In the genomic region with DNA sequence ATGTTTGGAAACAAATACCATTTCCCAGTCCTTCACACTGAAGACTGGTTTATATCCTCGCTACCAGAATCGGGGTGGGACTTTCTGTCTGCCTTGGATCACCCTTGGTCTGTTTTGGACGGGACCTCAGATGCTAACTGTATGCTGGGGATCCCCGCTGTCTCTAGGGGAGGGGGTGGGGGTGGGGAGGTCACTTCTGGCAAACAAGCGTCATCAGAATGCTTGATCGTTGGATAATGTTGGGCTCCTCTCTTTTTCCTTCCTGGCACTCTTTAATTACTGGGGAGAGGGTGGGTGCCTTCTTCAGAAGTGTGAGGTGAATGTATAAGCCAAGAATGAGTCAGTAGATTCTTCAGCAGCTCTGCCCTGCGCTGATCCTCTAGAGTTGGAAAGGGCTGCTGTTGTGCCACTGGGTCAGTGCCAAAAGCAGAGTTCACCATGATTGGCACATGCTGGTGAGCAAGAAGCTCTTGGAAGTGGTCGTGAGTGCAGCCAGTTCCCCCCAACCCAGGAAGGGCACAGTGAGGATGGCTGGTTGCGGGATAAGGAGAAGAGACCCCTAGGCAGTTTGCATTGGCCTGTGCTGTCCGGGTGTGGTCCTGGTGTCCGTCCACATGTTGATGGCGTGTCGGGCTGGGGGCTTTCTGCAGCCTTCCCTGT, we compare ENCODE assay signal across 8 cellular contexts. TPM values are rescaled to one million over a fixed set of nuclear protein-coding genes. Genes with fewer than 3 reads are reported as not detected.
DNase-seq lines count a peak whose midpoint lies in the region; ATAC-seq and TF ChIP-seq lines count a peak whose summit lies in the region.

No MANE protein-coding gene starts in this region.

- peak overlapping the region; percentile 61 for H3K27ac ChIP-seq in VCaP
- H3K27ac ChIP-seq in foreskin keratinocyte: no peak overlapping the region
- H3K27ac ChIP-seq in gastrocnemius medialis: peak overlapping the region; percentile 56 to 73 (median 68)

- intact Hi-C loops in gastrocnemius medialis (cut with DNase I; ENCODE audit: low total_unique reads): no loop called here

- DNase-seq in GM06990 (ENCODE audit: extremely low read depth, insufficient read length): no peak
- peak in 1 of 2 donors; percentile 39 for DNase-seq in foreskin keratinocyte
- no peak for DNase-seq in gastrocnemius medialis
- no peak for DNase-seq in DMS114 treated with DMSO at 0.1 percent for 48 hours (lab: John Stamatoyannopoulos, UW; ENCODE audit: unreplicated experiment)
- no peak for DNase-seq in Ammon's horn (ENCODE audit: low spot score)
- no peak for DNase-seq in NCI-H2107 treated with DMSO at 0.1 percent for 48 hours (lab: John Stamatoyannopoulos, UW; ENCODE audit: unreplicated experiment)

- peak; percentile 54 for ATAC-seq in foreskin keratinocyte
- no peak for ATAC-seq in gastrocnemius medialis
- no peak for ATAC-seq in HG03097 (IDR thresholded peaks at IDR 0.05; ENCODE audit: low FRiP score, unreplicated experiment)

- H3K27me3 ChIP-seq in GM06990 (replicated peaks; ENCODE audit: control insufficient read depth, insufficient read depth, low read length) (no peaks in the 10 kb centered on the region), foreskin keratinocyte (no peaks in the 10 kb centered on the region), gastrocnemius medialis (no peaks in the 10 kb centered on the region)

- H3K4me3 ChIP-seq in GM06990 (replicated peaks; ENCODE audit: low read depth, low read length): peak overlapping the region; percentile 32
- no peak overlapping the region for H3K4me3 ChIP-seq in gastrocnemius medialis

- TF ChIP-seq POLR2A in gastrocnemius medialis (IDR thresholded peaks at IDR 0.05): no peak

- H3K4me1 ChIP-seq in foreskin keratinocyte: no peaks in the 10 kb centered on the region
- peaks cover 24 to 29% of the 10 kb centered on the region in 2 donors for H3K4me1 ChIP-seq in gastrocnemius medialis

- no peaks in the 10 kb centered on the region for H3K9me3 ChIP-seq in gastrocnemius medialis

- H3K36me3 ChIP-seq in GM06990 (ENCODE audit: control insufficient read depth, insufficient read depth, low read length): peaks cover 6% of the 10 kb centered on the region
- peaks cover 0 to 11% of the 10 kb centered on the region in 2 donors for H3K36me3 ChIP-seq in gastrocnemius medialis

- in situ Hi-C loops in gastrocnemius medialis (cut with MboI; ENCODE audit: low sequenced_read_pairs in 4 of 4): no loop called here

- no peak for TF ChIP-seq CTCF in GM06990 (IDR thresholded peaks at IDR 0.05; ENCODE audit: insufficient read depth, low read length, poor library complexity, severe bottlenecking)
- TF ChIP-seq CTCF in VCaP (conservative IDR thresholded peaks at IDR 0.05): no peak
- no peak for TF ChIP-seq CTCF in foreskin keratinocyte (conservative IDR thresholded peaks at IDR 0.05)
- no peak for TF ChIP-seq CTCF in gastrocnemius medialis (IDR thresholded peaks at IDR 0.05 in 4 of 5, conservative IDR thresholded peaks at IDR 0.05 in 1 of 5)

RNA-seq across cellular contexts. Expression of a gene that starts 32.2 kb away (rescaled TPM):
- total RNA-seq in foreskin keratinocyte (7.5 TPM in 2 replicates), gastrocnemius medialis (10 to 100 TPM; 26.3 to 41.3 (median 30.4) TPM)
- 2.6 and 2.8 TPM in 2 replicates for polyA plus RNA-seq in foreskin keratinocyte
